19 cellular contexts compared by ENCODE assay signal in genomic region chr13:57825066-57825465, GRCh38.
DNase-seq lines count a peak whose midpoint lies in the region; ATAC-seq and TF ChIP-seq lines count a peak whose summit lies in the region.
"Had no signal": no experiment of that assay in that cellular context is flagged by ENCODE, and none has a peak within 500 bp of the region (broad histone marks: within the 10 kb centered on the region; RNA-seq: fewer than 3 reads in every experiment).

No MANE protein-coding gene starts in this region.

- no peaks in the 10 kb centered on the region for H3K9me3 ChIP-seq in BE2C

- no peaks in the 10 kb centered on the region; the same call in 1 of the 2 replicates for H3K4me1 ChIP-seq in BE2C

- H3K4me3 ChIP-seq in BE2C (ENCODE audit: low read depth, low read length) (no peak overlapping the region), retinal pigment epithelial cell (ENCODE audit: low read length) (no peak overlapping the region)

- H3K36me3 ChIP-seq in BE2C: no peaks in the 10 kb centered on the region

- no peak for ATAC-seq in HG02973 (IDR thresholded peaks at IDR 0.05; ENCODE audit: unreplicated experiment)
- ATAC-seq: HCT116, HepG2 had no signal

- H3K27me3 ChIP-seq in BE2C: no peaks in the 10 kb centered on the region

- DNase-seq in NCI-H1105 treated with DMSO at 0.1 percent for 48 hours (lab: John Stamatoyannopoulos, UW) (peak; percentile 29), NCI-H1105 (lab: John Stamatoyannopoulos, UW) (no peak), NCI-H748 (lab: John Stamatoyannopoulos, UW; ENCODE audit: unreplicated experiment) (peak; percentile 19), NCI-H748 treated with DMSO at 0.1 percent for 48 hours (lab: John Stamatoyannopoulos, UW) (no peak), BE2C (peak; percentile 35), retinal pigment epithelial cell (ENCODE audit: low read depth) (peak; percentile 34)
- DNase-seq: 8988T; C1 segment of cervical spinal cord; CD4-positive, CD25-positive, alpha-beta regulatory T cell; CD8-positive, alpha-beta memory T cell; COR-L47; DMS79 treated with DMSO at 0.1 percent for 48 hours; GF-D8; GOT3; H7; HFFc6 had no signal

- TF ChIP-seq CTCF in BE2C (IDR thresholded peaks at IDR 0.05; ENCODE audit: low read depth, low read length): no peak
- TF ChIP-seq CTCF in retinal pigment epithelial cell (conservative IDR thresholded peaks at IDR 0.05; ENCODE audit: low read depth, low read length): no peak

Comparison
In these comparisons a context has a peak if more than half of its experiments do, and no peak if none do; other contexts are left out.
1. DNase-seq: peak in NCI-H1105 treated with DMSO at 0.1 percent for 48 hours (single experiment), NCI-H748 (single experiment), BE2C (single experiment) and retinal pigment epithelial cell (single experiment); none in NCI-H1105 (single experiment) and NCI-H748 treated with DMSO at 0.1 percent for 48 hours (single experiment).